Comparison of ENCODE assay signal across 8 cellular contexts in genomic region chr10:90871279-90871760, GRCh38. TPM values are rescaled to one million over a fixed set of nuclear protein-coding genes. Genes with fewer than 3 reads are reported as not detected.
A peak's percentile ranks its signal among the peaks of the same experiment; 100 is the strongest.
DNase-seq lines count a peak whose midpoint lies in the region; ATAC-seq and TF ChIP-seq lines count a peak whose summit lies in the region.

No MANE protein-coding gene starts in this region.

- peak overlapping the region; percentile 37 for H3K27ac ChIP-seq in temporal lobe (ENCODE audit: low read depth, low read length)

- TF ChIP-seq CTCF in AG09309 (IDR thresholded peaks at IDR 0.05; ENCODE audit: control insufficient read depth, insufficient read depth, low read depth, low read length, missing control alignments), result peak; percentile 62
- no peak for TF ChIP-seq CTCF in mucosa of descending colon (IDR thresholded peaks at IDR 0.05)

- no peaks in the 10 kb centered on the region for H3K9me3 Mint-ChIP-seq in activated CD8-positive, alpha-beta T cell treated with anti-CD3 and anti-CD28 coated beads, Interleukin-2, amount 10 ng/mL, durations not matched to agents 7 days and 5 days (ENCODE audit: insufficient read depth)

- TF ChIP-seq POLR2A in erythroblast (IDR thresholded peaks at IDR 0.05; ENCODE audit: low read length), result no peak

- peaks cover 4% of the 10 kb centered on the region for H3K36me3 Mint-ChIP-seq in activated CD8-positive, alpha-beta T cell treated with anti-CD3 and anti-CD28 coated beads, Interleukin-2, amount 10 ng/mL, durations not matched to agents 7 days and 5 days (ENCODE audit: low read depth)

- DNase-seq in AG09309 (ENCODE audit: low read depth) (no peak), NCI-H345 treated with DMSO at 0.1 percent for 48 hours (lab: John Stamatoyannopoulos, UW; ENCODE audit: unreplicated experiment) (peak; percentile 21), erythroblast (lab: John Stamatoyannopoulos, UW) (peak; percentile 58 to 70), mucosa of descending colon (peak in 1 of 3 donors; percentile 40)
- peak; percentile 60 for DNase-seq in activated CD8-positive, alpha-beta T cell treated with anti-CD3 and anti-CD28 coated beads, Interleukin-2, amount 10 ng/mL, durations not matched to agents 7 days and 5 days

- intact Hi-C loops in mucosa of descending colon (cut with DNase I, micrococcal nuclease), result no loop called here

- H3K27ac Mint-ChIP-seq in activated CD8-positive, alpha-beta T cell treated with anti-CD3 and anti-CD28 coated beads, Interleukin-2, amount 10 ng/mL, durations not matched to agents 7 days and 5 days, result peak overlapping the region; percentile 88

- H3K4me3 Mint-ChIP-seq in activated CD8-positive, alpha-beta T cell treated with anti-CD3 and anti-CD28 coated beads, Interleukin-2, amount 10 ng/mL, durations not matched to agents 7 days and 5 days, result peak overlapping the region; percentile 89

- no peaks in the 10 kb centered on the region for H3K9me3 ChIP-seq in mucosa of descending colon

- ATAC-seq in GM18858 (IDR thresholded peaks at IDR 0.05; ENCODE audit: unreplicated experiment) (peak; percentile 46), HG03064 (IDR thresholded peaks at IDR 0.05; ENCODE audit: low read depth, unreplicated experiment) (peak; percentile 49), mucosa of descending colon (peak; percentile 46)
- peak; percentile 60 for ATAC-seq in activated CD8-positive, alpha-beta T cell treated with anti-CD3 and anti-CD28 coated beads, Interleukin-2, amount 10 ng/mL, durations not matched to agents 7 days and 5 days

- CTCF ChIA-PET in activated CD8-positive, alpha-beta T cell treated with anti-CD3 and anti-CD28 coated beads, Interleukin-2, amount 10 ng/mL, durations not matched to agents 7 days and 5 days (lab: Charles Lee), result interaction anchor here (0.7 to 2.1 kb wide), 6 partner anchors 8 to 135 kb away, joined by 3 to 10 read pairs (median 6); partner anchors contain the start of gene HTR7

- H3K27me3 Mint-ChIP-seq in activated CD8-positive, alpha-beta T cell treated with anti-CD3 and anti-CD28 coated beads, Interleukin-2, amount 10 ng/mL, durations not matched to agents 7 days and 5 days (ENCODE audit: low read depth), result peaks cover 28% of the 10 kb centered on the region

- H3K36me3 ChIP-seq in mucosa of descending colon (ENCODE audit: low read depth), result no peaks in the 10 kb centered on the region

- POLR2A ChIA-PET in activated CD8-positive, alpha-beta T cell treated with anti-CD3 and anti-CD28 coated beads, Interleukin-2, amount 10 ng/mL, durations not matched to agents 7 days and 5 days (lab: Charles Lee), result interaction anchor here (0.7 to 1.8 kb wide), 6 partner anchors 10 to 927 kb away, joined by 3 to 6 read pairs (median 4); partner anchors contain the start of gene TNKS2

- H3K4me3 ChIP-seq in AG09309 (ENCODE audit: control insufficient read depth, low read depth, low read length) (peak overlapping the region; percentile 70), mucosa of descending colon (peak overlapping the region; percentile 76)

- peaks cover 5% of the 10 kb centered on the region for H3K4me1 ChIP-seq in mucosa of descending colon (ENCODE audit: low read depth)

- peaks cover 32% of the 10 kb centered on the region for H3K4me1 Mint-ChIP-seq in activated CD8-positive, alpha-beta T cell treated with anti-CD3 and anti-CD28 coated beads, Interleukin-2, amount 10 ng/mL, durations not matched to agents 7 days and 5 days (ENCODE audit: low read depth)

RNA-seq across cellular contexts. Expression of gene RPP30, which starts 0.5 kb away (rescaled TPM):
- 10 to 100 TPM; 43.7 to 48.1 TPM for total RNA-seq in activated CD8-positive, alpha-beta T cell treated with anti-CD3 and anti-CD28 coated beads, Interleukin-2, amount 10 ng/mL, durations not matched to agents 7 days and 5 days
- 10 to 100 TPM; 20.6 to 25.1 (median 24.3) TPM for total RNA-seq in mucosa of descending colon
- 57.3 TPM for total RNA-seq in temporal lobe

RNA-seq across cellular contexts. Expression of gene HTR7, which starts 13.5 kb away (rescaled TPM):
- total RNA-seq in activated CD8-positive, alpha-beta T cell treated with anti-CD3 and anti-CD28 coated beads, Interleukin-2, amount 10 ng/mL, durations not matched to agents 7 days and 5 days, result not detected
- total RNA-seq in mucosa of descending colon (under 1 TPM; 0.24 to 0.51 (median 0.46) TPM), temporal lobe (12.5 TPM)

RNA-seq across cellular contexts. Expression of gene ANKRD1, which starts 49.6 kb away (rescaled TPM):
- total RNA-seq in activated CD8-positive, alpha-beta T cell treated with anti-CD3 and anti-CD28 coated beads, Interleukin-2, amount 10 ng/mL, durations not matched to agents 7 days and 5 days, result not detected
- total RNA-seq in mucosa of descending colon, result 1 to 10 TPM in 1 of 3 donors, under 1 TPM in 1, not detected in 1; 0.23 to 1.7 TPM
- total RNA-seq in temporal lobe, result not detected
